Comparison of ENCODE assay signal across 8 cellular contexts in the genomic region with DNA sequence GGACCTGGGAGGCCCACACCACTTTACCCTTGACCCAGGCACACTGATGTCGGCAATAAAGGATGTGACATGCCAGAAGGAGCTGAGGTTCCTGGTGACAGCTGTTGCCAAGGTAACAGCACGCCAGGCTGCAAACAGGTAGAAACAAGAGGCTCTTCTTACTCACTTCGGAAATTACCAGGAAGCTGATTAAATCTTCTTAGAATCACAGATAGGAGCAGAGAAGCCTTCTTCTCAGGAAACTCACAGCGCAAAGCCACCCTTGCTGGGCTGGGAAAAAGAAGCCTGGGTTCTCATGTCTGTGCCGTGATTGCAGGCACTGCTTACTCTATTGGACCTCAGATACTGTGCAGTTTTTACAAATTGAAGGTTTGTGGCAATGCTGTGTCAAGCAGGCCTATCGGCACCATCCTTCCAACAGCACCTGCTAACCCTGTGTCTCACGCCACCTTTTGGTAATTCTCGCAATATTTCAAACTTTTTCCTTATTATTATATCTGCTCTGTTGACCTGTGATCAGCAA.
A peak's percentile ranks its signal among the peaks of the same experiment; 100 is the strongest.
DNase-seq lines count a peak whose midpoint lies in the region; ATAC-seq and TF ChIP-seq lines count a peak whose summit lies in the region.

No MANE protein-coding gene starts in this region.

- WGBS in smooth muscle cell (ENCODE audit: low lambda C conversion rate) = 87% methylated on average over 8 of the region's 8 CpGs

- no peaks in the 10 kb centered on the region for H3K36me3 ChIP-seq in Loucy (ENCODE audit: insufficient read depth, low read length)
- H3K36me3 ChIP-seq in effector memory CD4-positive, alpha-beta T cell (ENCODE audit: control insufficient read depth, insufficient read depth, low read length) = no peaks in the 10 kb centered on the region
- H3K36me3 ChIP-seq in smooth muscle cell (ENCODE audit: low read depth) = no peaks in the 10 kb centered on the region

- H2AFZ ChIP-seq in Loucy (ENCODE audit: low read length) (no peak overlapping the region), smooth muscle cell (ENCODE audit: low read depth) (no peak overlapping the region)

- peaks cover 10% of the 10 kb centered on the region for H3K9me3 Mint-ChIP-seq in activated CD4-positive, alpha-beta T cell treated with anti-CD3 and anti-CD28 coated beads, Interleukin-2, amount 10 ng/mL, durations not matched to agents 7 days and 5 days

- POLR2A ChIA-PET in activated CD4-positive, alpha-beta T cell treated with anti-CD3 and anti-CD28 coated beads, Interleukin-2, amount 10 ng/mL, durations not matched to agents 7 days and 5 days (lab: Charles Lee) = interaction anchor here (0.6 to 1.0 kb wide), 2 partner anchors 61 to 151 kb away, joined by 3 read pairs; partner anchors contain the start of genes TAF1B and YWHAQ

- H3K27me3 Mint-ChIP-seq in activated CD4-positive, alpha-beta T cell treated with anti-CD3 and anti-CD28 coated beads, Interleukin-2, amount 10 ng/mL, durations not matched to agents 7 days and 5 days = peaks cover 2% of the 10 kb centered on the region

- peaks cover 4% of the 10 kb centered on the region for H3K36me3 Mint-ChIP-seq in activated CD4-positive, alpha-beta T cell treated with anti-CD3 and anti-CD28 coated beads, Interleukin-2, amount 10 ng/mL, durations not matched to agents 7 days and 5 days (ENCODE audit: low read depth)

- H3K9ac ChIP-seq in Loucy (ENCODE audit: low read depth, low read length, poor library complexity, severe bottlenecking) = no peak overlapping the region
- no peak overlapping the region for H3K9ac ChIP-seq in smooth muscle cell (ENCODE audit: low read depth)

- H3K9me2 ChIP-seq in Loucy (replicated peaks; ENCODE audit: low read depth, low read length) = no peaks in the 10 kb centered on the region

- H3F3A ChIP-seq in Loucy (ENCODE audit: low read depth) (no peaks in the 10 kb centered on the region), smooth muscle cell (ENCODE audit: low read depth) (no peaks in the 10 kb centered on the region)

- H4K20me1 ChIP-seq in Loucy (ENCODE audit: insufficient read depth, low read length, poor library complexity, severe bottlenecking) = no peaks in the 10 kb centered on the region
- no peaks in the 10 kb centered on the region for H4K20me1 ChIP-seq in smooth muscle cell (ENCODE audit: low read depth)

- peak overlapping the region; percentile 83 for H3K27ac ChIP-seq in effector memory CD4-positive, alpha-beta T cell (ENCODE audit: insufficient read depth, low read length, poor library complexity, severe bottlenecking)
- no peak overlapping the region for H3K27ac ChIP-seq in smooth muscle cell (ENCODE audit: low read depth)

- no peak overlapping the region for H3K4me3 ChIP-seq in Loucy (ENCODE audit: low read length, poor library complexity, severe bottlenecking)
- H3K4me3 ChIP-seq in effector memory CD4-positive, alpha-beta T cell (ENCODE audit: insufficient read depth, low read depth, low read length, poor library complexity, severe bottlenecking) = no peak overlapping the region
- H3K4me3 ChIP-seq in smooth muscle cell = no peak overlapping the region

- ATAC-seq in HG03457 (IDR thresholded peaks at IDR 0.05; ENCODE audit: unreplicated experiment) = no peak

- H3K9me3 ChIP-seq in Loucy (ENCODE audit: insufficient read depth, low read depth, low read length) (no peaks in the 10 kb centered on the region), smooth muscle cell (replicated peaks; ENCODE audit: low read depth) (no peaks in the 10 kb centered on the region)
- no peaks in the 10 kb centered on the region for H3K9me3 ChIP-seq in effector memory CD4-positive, alpha-beta T cell (ENCODE audit: control insufficient read depth, low read length)

- H3K4me2 ChIP-seq in Loucy (ENCODE audit: low read depth, low read length, poor library complexity, severe bottlenecking) = no peak overlapping the region
- no peak overlapping the region for H3K4me2 ChIP-seq in smooth muscle cell

- 0 out of 2 replicates have a peak, but pooled peaks have one; percentile 15 for TF ChIP-seq CTCF in Loucy (conservative IDR thresholded peaks at IDR 0.05; ENCODE audit: low read length)
- no peak for TF ChIP-seq CTCF in smooth muscle cell (IDR thresholded peaks at IDR 0.05; ENCODE audit: borderline replicate concordance, insufficient read depth, poor library complexity, severe bottlenecking)

- no peaks in the 10 kb centered on the region for H3K27me3 ChIP-seq in Loucy (ENCODE audit: insufficient read depth, low read length, poor library complexity, severe bottlenecking)
- H3K27me3 ChIP-seq in effector memory CD4-positive, alpha-beta T cell (replicated peaks; ENCODE audit: control insufficient read depth, insufficient read depth, low read length, poor library complexity, severe bottlenecking) = no peaks in the 10 kb centered on the region
- H3K27me3 ChIP-seq in smooth muscle cell (ENCODE audit: low read depth) = no peaks in the 10 kb centered on the region

- peak overlapping the region; percentile 40 for H3K4me3 Mint-ChIP-seq in activated CD4-positive, alpha-beta T cell treated with anti-CD3 and anti-CD28 coated beads, Interleukin-2, amount 10 ng/mL, durations not matched to agents 7 days and 5 days

- H3K79me2 ChIP-seq in Loucy (ENCODE audit: insufficient read depth, low read length) (no peaks in the 10 kb centered on the region), smooth muscle cell (ENCODE audit: low read depth) (no peaks in the 10 kb centered on the region)

- CTCF ChIA-PET in activated CD4-positive, alpha-beta T cell treated with anti-CD3 and anti-CD28 coated beads, Interleukin-2, amount 10 ng/mL, durations not matched to agents 7 days and 5 days (lab: Charles Lee) = interaction anchor here (0.6 to 3.3 kb wide), 11 partner anchors 9 to 321 kb away, joined by 3 to 31 read pairs (median 4); partner anchors contain the start of gene ADAM17

- H3K4me1 ChIP-seq in Loucy (ENCODE audit: insufficient read depth, low read length, poor library complexity, severe bottlenecking) (peaks cover 32% of the 10 kb centered on the region), smooth muscle cell (ENCODE audit: low read depth) (no peaks in the 10 kb centered on the region)
- peaks cover 46% of the 10 kb centered on the region for H3K4me1 ChIP-seq in effector memory CD4-positive, alpha-beta T cell (ENCODE audit: control insufficient read depth, insufficient read depth, low read length, poor library complexity, severe bottlenecking)

- peak overlapping the region; percentile 91 for H3K27ac Mint-ChIP-seq in activated CD4-positive, alpha-beta T cell treated with anti-CD3 and anti-CD28 coated beads, Interleukin-2, amount 10 ng/mL, durations not matched to agents 7 days and 5 days

- DNase-seq in activated CD4-positive, alpha-beta T cell treated with anti-CD3 and anti-CD28 coated beads, Interleukin-2, amount 10 ng/mL, durations not matched to agents 7 days and 5 days = peak; percentile 86
- DNase-seq in effector memory CD4-positive, alpha-beta T cell = peak; percentile 72 to 78 (median 77)
- DNase-seq in stimulated activated CD4-positive, alpha-beta T cell treated with anti-CD3 and anti-CD28 coated beads, TNF-alpha, amount 100 ng/mL, for 24 hours (ENCODE audit: low read depth in 3 of 3) = peak; percentile 46 to 78 (median 60)
- DNase-seq in smooth muscle cell (lab: John Stamatoyannopoulos, UW; ENCODE audit: unreplicated experiment) (no peak), GM19240 (ENCODE audit: insufficient read length, low spot score) (no peak), NCI-H774 (lab: John Stamatoyannopoulos, UW) (no peak)

- peaks cover 64% of the 10 kb centered on the region for H3K4me1 Mint-ChIP-seq in activated CD4-positive, alpha-beta T cell treated with anti-CD3 and anti-CD28 coated beads, Interleukin-2, amount 10 ng/mL, durations not matched to agents 7 days and 5 days

Comparison
In these comparisons a context has a peak if more than half of its experiments do, and no peak if none do; other contexts are left out.
1. DNase-seq: peak in activated CD4-positive, alpha-beta T cell treated with anti-CD3 and anti-CD28 coated beads, Interleukin-2, amount 10 ng/mL, durations not matched to agents 7 days and 5 days (single experiment), effector memory CD4-positive, alpha-beta T cell (3 of 3) and stimulated activated CD4-positive, alpha-beta T cell treated with anti-CD3 and anti-CD28 coated beads, TNF-alpha, amount 100 ng/mL, for 24 hours (3 of 3); none in smooth muscle cell (single experiment), GM19240 (single experiment) and NCI-H774 (single experiment).